Comparison of ENCODE assay signal across 1 cellular context in the genomic region with DNA sequence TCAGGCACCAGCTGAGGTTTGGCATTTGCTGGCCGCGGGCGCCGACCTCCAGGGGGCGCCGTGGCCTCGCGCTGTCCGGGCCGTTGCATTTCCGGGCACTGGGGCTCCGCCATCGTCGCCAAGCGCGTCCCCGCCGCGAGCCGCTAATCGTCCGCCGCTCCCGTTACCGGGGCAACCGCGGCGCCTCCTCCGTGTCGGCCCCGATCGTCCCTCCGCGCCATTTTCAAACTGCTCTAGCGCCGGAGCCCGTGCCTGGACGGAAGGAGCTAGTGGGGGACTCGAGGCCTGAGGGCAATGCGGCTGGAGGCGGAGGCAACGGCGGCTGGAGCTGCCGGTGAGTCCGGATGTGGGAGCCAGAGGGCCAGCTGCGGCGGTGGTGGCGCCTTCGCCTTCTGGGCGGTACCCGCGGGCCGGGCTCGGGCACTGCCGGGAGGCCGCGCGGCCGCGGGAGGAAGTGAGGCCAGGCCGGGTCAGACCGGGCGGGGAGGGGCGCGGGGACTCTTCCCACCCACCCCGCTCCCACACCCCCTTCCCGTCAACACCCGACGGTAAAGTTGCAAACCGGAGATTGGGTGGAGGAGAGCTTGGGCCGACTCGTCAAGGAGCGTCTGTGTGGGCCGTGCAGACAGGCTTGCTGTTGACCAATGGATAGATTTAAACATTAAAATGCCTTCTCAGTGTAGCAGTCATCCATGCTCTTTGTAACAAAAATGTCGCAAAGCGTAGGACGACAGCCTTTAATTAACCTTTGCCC.
A peak's percentile ranks its signal among the peaks of the same experiment; 100 is the strongest.
TF ChIP-seq lines count a peak whose summit lies in the region.

A gene with protein sequence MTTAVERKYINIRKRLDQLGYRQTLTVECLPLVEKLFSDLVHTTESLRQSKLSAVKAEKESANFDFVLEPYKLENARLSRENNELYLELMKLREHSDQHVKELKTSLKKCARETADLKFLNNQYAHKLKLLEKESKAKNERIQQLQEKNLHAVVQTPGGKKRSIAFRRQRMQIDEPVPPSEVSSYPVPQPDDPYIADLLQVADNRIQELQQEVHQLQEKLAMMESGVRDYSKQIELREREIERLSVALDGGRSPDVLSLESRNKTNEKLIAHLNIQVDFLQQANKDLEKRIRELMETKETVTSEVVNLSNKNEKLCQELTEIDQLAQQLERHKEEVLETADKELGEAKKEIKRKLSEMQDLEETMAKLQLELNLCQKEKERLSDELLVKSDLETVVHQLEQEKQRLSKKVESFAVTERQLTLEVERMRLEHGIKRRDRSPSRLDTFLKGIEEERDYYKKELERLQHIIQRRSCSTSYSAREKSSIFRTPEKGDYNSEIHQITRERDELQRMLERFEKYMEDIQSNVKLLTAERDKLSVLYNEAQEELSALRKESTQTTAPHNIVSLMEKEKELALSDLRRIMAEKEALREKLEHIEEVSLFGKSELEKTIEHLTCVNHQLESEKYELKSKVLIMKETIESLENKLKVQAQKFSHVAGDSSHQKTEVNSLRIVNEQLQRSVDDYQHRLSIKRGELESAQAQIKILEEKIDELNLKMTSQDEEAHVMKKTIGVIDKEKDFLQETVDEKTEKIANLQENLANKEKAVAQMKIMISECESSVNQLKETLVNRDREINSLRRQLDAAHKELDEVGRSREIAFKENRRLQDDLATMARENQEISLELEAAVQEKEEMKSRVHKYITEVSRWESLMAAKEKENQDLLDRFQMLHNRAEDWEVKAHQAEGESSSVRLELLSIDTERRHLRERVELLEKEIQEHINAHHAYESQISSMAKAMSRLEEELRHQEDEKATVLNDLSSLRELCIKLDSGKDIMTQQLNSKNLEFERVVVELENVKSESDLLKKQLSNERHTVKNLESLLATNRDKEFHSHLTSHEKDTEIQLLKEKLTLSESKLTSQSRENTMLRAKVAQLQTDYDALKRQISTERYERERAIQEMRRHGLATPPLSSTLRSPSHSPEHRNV (plus strand): TSS at position 220 of the 754 bp plus-strand sequence. CDS start 3,186 bp downstream, outside the sequence.

TF ChIP-seq in HepG2, 621 proteins besides CTCF, POLR2A, EP300 and RAD21 (continued from another document and continues in another):
- TF ChIP-seq, protein P1, sequence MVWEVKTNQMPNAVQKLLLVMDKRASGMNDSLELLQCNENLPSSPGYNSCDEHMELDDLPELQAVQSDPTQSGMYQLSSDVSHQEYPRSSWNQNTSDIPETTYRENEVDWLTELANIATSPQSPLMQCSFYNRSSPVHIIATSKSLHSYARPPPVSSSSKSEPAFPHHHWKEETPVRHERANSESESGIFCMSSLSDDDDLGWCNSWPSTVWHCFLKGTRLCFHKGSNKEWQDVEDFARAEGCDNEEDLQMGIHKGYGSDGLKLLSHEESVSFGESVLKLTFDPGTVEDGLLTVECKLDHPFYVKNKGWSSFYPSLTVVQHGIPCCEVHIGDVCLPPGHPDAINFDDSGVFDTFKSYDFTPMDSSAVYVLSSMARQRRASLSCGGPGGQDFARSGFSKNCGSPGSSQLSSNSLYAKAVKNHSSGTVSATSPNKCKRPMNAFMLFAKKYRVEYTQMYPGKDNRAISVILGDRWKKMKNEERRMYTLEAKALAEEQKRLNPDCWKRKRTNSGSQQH (CRISPR knock-in tag; IDR thresholded peaks at IDR 0.05; ENCODE audit: low read depth): peak; percentile 90
- TF ChIP-seq ATRX (CRISPR knock-in tag; IDR thresholded peaks at IDR 0.05; ENCODE audit: borderline replicate concordance): no peak
- TF ChIP-seq ZNF766 (CRISPR knock-in tag; IDR thresholded peaks at IDR 0.05; ENCODE audit: borderline replicate concordance): peak; percentile 86; the same call in 1 of the 2 replicates
- TF ChIP-seq MEF2D (CRISPR knock-in tag; IDR thresholded peaks at IDR 0.05): no peak
- TF ChIP-seq ZNF788 (CRISPR knock-in tag; IDR thresholded peaks at IDR 0.05; ENCODE audit: borderline replicate concordance): peak; percentile 93; the same call in 1 of the 2 replicates
- TF ChIP-seq BHLHE40 (IDR thresholded peaks at IDR 0.05; ENCODE audit: low read length): no peak
- TF ChIP-seq, protein P2, sequence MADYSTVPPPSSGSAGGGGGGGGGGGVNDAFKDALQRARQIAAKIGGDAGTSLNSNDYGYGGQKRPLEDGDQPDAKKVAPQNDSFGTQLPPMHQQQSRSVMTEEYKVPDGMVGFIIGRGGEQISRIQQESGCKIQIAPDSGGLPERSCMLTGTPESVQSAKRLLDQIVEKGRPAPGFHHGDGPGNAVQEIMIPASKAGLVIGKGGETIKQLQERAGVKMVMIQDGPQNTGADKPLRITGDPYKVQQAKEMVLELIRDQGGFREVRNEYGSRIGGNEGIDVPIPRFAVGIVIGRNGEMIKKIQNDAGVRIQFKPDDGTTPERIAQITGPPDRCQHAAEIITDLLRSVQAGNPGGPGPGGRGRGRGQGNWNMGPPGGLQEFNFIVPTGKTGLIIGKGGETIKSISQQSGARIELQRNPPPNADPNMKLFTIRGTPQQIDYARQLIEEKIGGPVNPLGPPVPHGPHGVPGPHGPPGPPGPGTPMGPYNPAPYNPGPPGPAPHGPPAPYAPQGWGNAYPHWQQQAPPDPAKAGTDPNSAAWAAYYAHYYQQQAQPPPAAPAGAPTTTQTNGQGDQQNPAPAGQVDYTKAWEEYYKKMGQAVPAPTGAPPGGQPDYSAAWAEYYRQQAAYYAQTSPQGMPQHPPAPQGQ (CRISPR knock-in tag; IDR thresholded peaks at IDR 0.05; ENCODE audit: borderline replicate concordance): no peak
- TF ChIP-seq RAD51 (IDR thresholded peaks at IDR 0.05; ENCODE audit: borderline replicate concordance): no peak
- no peak for TF ChIP-seq ZFP36 (IDR thresholded peaks at IDR 0.05; ENCODE audit: borderline replicate concordance, low read depth, low read length, partially characterized antibody)
- TF ChIP-seq, protein P3, sequence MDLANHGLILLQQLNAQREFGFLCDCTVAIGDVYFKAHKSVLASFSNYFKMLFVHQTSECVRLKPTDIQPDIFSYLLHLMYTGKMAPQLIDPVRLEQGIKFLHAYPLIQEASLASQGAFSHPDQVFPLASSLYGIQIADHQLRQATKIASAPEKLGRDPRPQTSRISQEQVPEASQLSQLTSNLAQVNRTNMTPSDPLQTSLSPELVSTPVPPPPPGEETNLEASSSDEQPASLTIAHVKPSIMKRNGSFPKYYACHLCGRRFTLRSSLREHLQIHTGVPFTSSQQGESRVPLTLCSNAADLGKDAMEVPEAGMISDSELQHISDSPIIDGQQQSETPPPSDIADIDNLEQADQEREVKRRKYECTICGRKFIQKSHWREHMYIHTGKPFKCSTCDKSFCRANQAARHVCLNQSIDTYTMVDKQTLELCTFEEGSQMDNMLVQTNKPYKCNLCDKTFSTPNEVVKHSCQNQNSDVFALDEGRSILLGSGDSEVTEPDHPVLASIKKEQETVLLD (CRISPR knock-in tag; IDR thresholded peaks at IDR 0.05; ENCODE audit: low read depth): peak; percentile 98
- TF ChIP-seq, protein P4, sequence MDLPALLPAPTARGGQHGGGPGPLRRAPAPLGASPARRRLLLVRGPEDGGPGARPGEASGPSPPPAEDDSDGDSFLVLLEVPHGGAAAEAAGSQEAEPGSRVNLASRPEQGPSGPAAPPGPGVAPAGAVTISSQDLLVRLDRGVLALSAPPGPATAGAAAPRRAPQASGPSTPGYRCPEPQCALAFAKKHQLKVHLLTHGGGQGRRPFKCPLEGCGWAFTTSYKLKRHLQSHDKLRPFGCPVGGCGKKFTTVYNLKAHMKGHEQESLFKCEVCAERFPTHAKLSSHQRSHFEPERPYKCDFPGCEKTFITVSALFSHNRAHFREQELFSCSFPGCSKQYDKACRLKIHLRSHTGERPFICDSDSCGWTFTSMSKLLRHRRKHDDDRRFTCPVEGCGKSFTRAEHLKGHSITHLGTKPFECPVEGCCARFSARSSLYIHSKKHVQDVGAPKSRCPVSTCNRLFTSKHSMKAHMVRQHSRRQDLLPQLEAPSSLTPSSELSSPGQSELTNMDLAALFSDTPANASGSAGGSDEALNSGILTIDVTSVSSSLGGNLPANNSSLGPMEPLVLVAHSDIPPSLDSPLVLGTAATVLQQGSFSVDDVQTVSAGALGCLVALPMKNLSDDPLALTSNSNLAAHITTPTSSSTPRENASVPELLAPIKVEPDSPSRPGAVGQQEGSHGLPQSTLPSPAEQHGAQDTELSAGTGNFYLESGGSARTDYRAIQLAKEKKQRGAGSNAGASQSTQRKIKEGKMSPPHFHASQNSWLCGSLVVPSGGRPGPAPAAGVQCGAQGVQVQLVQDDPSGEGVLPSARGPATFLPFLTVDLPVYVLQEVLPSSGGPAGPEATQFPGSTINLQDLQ (CRISPR knock-in tag; IDR thresholded peaks at IDR 0.05): no peak
- TF ChIP-seq, protein P5, sequence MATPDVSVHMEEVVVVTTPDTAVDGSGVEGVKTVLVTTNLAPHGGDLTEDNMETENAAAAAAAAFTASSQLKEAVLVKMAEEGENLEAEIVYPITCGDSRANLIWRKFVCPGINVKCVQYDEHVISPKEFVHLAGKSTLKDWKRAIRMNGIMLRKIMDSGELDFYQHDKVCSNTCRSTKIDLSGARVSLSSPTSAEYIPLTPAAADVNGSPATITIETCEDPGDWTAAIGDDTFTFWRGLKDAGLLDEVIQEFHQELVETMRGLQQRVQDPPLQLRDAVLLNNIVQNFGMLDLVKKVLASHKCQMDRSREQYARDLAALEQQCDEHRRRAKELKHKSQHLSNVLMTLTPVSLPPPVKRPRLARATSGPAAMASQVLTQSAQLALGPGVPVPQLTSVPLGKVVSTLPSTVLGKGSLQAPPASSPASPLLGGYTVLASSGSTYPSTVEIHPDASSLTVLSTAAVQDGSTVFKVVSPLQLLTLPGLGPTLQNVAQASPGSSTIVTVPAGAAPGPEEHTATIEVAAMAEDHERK (CRISPR knock-in tag; IDR thresholded peaks at IDR 0.05; ENCODE audit: low read depth): no peak
- no peak for TF ChIP-seq NBN (conservative IDR thresholded peaks at IDR 0.05)
- no peak for TF ChIP-seq SOX6 (IDR thresholded peaks at IDR 0.05)
- peak; percentile 77 for TF ChIP-seq SOX6 (CRISPR knock-in tag; IDR thresholded peaks at IDR 0.05)
- TF ChIP-seq CHD2 (IDR thresholded peaks at IDR 0.05; ENCODE audit: low read depth, low read length): no peak
- TF ChIP-seq, protein P6, sequence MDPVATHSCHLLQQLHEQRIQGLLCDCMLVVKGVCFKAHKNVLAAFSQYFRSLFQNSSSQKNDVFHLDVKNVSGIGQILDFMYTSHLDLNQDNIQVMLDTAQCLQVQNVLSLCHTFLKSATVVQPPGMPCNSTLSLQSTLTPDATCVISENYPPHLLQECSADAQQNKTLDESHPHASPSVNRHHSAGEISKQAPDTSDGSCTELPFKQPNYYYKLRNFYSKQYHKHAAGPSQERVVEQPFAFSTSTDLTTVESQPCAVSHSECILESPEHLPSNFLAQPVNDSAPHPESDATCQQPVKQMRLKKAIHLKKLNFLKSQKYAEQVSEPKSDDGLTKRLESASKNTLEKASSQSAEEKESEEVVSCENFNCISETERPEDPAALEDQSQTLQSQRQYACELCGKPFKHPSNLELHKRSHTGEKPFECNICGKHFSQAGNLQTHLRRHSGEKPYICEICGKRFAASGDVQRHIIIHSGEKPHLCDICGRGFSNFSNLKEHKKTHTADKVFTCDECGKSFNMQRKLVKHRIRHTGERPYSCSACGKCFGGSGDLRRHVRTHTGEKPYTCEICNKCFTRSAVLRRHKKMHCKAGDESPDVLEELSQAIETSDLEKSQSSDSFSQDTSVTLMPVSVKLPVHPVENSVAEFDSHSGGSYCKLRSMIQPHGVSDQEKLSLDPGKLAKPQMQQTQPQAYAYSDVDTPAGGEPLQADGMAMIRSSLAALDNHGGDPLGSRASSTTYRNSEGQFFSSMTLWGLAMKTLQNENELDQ (CRISPR knock-in tag; IDR thresholded peaks at IDR 0.05; ENCODE audit: borderline replicate concordance): no peak
- TF ChIP-seq ZSCAN25 (CRISPR knock-in tag; IDR thresholded peaks at IDR 0.05): peak; percentile 80; the same call in 1 of the 2 replicates
- 0 out of 2 replicates have a peak, but pooled peaks have one; percentile 33 for TF ChIP-seq TCF7 (IDR thresholded peaks at IDR 0.05; ENCODE audit: low read depth)
- TF ChIP-seq SIX1 (CRISPR knock-in tag; IDR thresholded peaks at IDR 0.05; ENCODE audit: borderline replicate concordance): no peak
- peak; percentile 91 for TF ChIP-seq ZNF749 (CRISPR knock-in tag; IDR thresholded peaks at IDR 0.05; ENCODE audit: borderline replicate concordance)
- peak; percentile 98 for TF ChIP-seq BORCS8-MEF2B (CRISPR knock-in tag; IDR thresholded peaks at IDR 0.05)
- TF ChIP-seq KDM1A (CRISPR knock-in tag; IDR thresholded peaks at IDR 0.05): no peak
- TF ChIP-seq ZNF432 (CRISPR knock-in tag; IDR thresholded peaks at IDR 0.05; ENCODE audit: borderline replicate concordance): no peak
- no peak for TF ChIP-seq PHF5A (CRISPR knock-in tag; IDR thresholded peaks at IDR 0.05; ENCODE audit: low read depth, unreplicated experiment)
- TF ChIP-seq MLLT10 (CRISPR knock-in tag; IDR thresholded peaks at IDR 0.05): no peak
- TF ChIP-seq, protein P7, sequence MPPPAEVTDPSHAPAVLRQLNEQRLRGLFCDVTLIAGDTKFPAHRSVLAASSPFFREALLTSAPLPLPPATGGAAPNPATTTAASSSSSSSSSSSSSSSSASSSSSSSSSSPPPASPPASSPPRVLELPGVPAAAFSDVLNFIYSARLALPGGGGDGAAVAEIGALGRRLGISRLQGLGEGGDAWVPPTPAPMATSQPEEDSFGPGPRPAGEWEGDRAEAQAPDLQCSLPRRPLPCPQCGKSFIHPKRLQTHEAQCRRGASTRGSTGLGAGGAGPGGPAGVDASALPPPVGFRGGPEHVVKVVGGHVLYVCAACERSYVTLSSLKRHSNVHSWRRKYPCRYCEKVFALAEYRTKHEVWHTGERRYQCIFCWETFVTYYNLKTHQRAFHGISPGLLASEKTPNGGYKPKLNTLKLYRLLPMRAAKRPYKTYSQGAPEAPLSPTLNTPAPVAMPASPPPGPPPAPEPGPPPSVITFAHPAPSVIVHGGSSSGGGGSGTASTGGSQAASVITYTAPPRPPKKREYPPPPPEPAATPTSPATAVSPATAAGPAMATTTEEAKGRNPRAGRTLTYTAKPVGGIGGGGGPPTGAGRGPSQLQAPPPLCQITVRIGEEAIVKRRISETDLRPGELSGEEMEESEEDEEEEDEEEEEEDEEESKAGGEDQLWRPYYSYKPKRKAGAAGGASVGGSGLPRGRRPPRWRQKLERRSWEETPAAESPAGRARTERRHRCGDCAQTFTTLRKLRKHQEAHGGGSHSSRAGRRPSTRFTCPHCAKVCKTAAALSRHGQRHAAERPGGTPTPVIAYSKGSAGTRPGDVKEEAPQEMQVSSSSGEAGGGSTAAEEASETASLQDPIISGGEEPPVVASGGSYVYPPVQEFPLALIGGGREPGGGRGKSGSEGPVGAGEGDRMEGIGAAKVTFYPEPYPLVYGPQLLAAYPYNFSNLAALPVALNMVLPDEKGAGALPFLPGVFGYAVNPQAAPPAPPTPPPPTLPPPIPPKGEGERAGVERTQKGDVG (CRISPR knock-in tag; IDR thresholded peaks at IDR 0.05; ENCODE audit: borderline replicate concordance): peak; percentile 87
- TF ChIP-seq MXI1 (IDR thresholded peaks at IDR 0.05; ENCODE audit: borderline replicate concordance, low read depth, low read length): peak; percentile 99; the same call in 2 of the 3 replicates
- peak; percentile 97 for TF ChIP-seq ZNF883 (CRISPR knock-in tag; IDR thresholded peaks at IDR 0.05; ENCODE audit: not compliant biosample characterization)
- TF ChIP-seq FOXK1 (CRISPR knock-in tag; IDR thresholded peaks at IDR 0.05; ENCODE audit: borderline replicate concordance, low read depth): peak; percentile 46; the same call in 1 of the 2 replicates
- TF ChIP-seq NR2F6 (IDR thresholded peaks at IDR 0.05): 0 out of 2 replicates have a peak, but pooled peaks have one; percentile 17
- TF ChIP-seq NR2F6 (CRISPR knock-in tag; IDR thresholded peaks at IDR 0.05): peak; percentile 62; the same call in 1 of the 2 replicates
- peak; percentile 87 for TF ChIP-seq DMAP1 (CRISPR knock-in tag; IDR thresholded peaks at IDR 0.05)
